12 cellular contexts compared by ENCODE assay signal in genomic region chr7:137981175-137981574, GRCh38. TPM values are rescaled to one million over a fixed set of nuclear protein-coding genes. Genes with fewer than 3 reads are reported as not detected.
A peak's percentile ranks its signal among the peaks of the same experiment; 100 is the strongest.
DNase-seq lines count a peak whose midpoint lies in the region; ATAC-seq and TF ChIP-seq lines count a peak whose summit lies in the region.
"Had no signal": no experiment of that assay in that cellular context is flagged by ENCODE, and none has a peak within 500 bp of the region (broad histone marks: within the 10 kb centered on the region; RNA-seq: fewer than 3 reads in every experiment).

No MANE protein-coding gene starts in this region.

- H4K8ac ChIP-seq in mesenchymal stem cell (ENCODE audit: low read length) = no peak overlapping the region

- POLR2A ChIA-PET in PC-3 (lab: Charles Lee; ENCODE audit: unreplicated experiment) = no interaction called here

- no peak overlapping the region for H3K14ac ChIP-seq in mesenchymal stem cell (ENCODE audit: low read length in 2 of 2)

- TF ChIP-seq POLR2A in tibial nerve (IDR thresholded peaks at IDR 0.05) = no peak

- H3K27me3 ChIP-seq in PC-3 (ENCODE audit: low read length) (no peaks in the 10 kb centered on the region), mesenchymal stem cell (ENCODE audit: control insufficient read depth in 1 of 2, insufficient read depth in 1 of 2, low read length in 2 of 2) (no peaks in the 10 kb centered on the region), tibial nerve (no peaks in the 10 kb centered on the region)

- H2BK15ac ChIP-seq in mesenchymal stem cell (ENCODE audit: low read depth, poor library complexity, severe bottlenecking) = no peak overlapping the region

- no peaks in the 10 kb centered on the region for H3F3A ChIP-seq in PC-3 (ENCODE audit: low read length, unreplicated experiment)

- BruUV-seq in PC-3 (replicated peaks; lab: Mats Ljungman, UMichigan) = no TSS peak

- H3K4me2 ChIP-seq in PC-3 (ENCODE audit: low read length) (peak overlapping the region; percentile 56), mesenchymal stem cell (ENCODE audit: low read length, poor library complexity, severe bottlenecking) (no peak overlapping the region)

- H3K36me3 ChIP-seq in PC-3 (ENCODE audit: low read depth, low read length) (no peaks in the 10 kb centered on the region; the same call in 1 of the 2 replicates), mesenchymal stem cell (ENCODE audit: control insufficient read depth in 1 of 2, insufficient read depth in 2 of 2, low read depth in 1 of 2, low read length in 2 of 2) (peaks cover 6 to 7% of the 10 kb centered on the region in 2 experiments), tibial nerve (no peaks in the 10 kb centered on the region)

- H3K4me3 ChIP-seq in PC-3 (ENCODE audit: low read length) (no peak overlapping the region), mesenchymal stem cell (ENCODE audit: insufficient read depth in 1 of 2, low read depth in 1 of 2, low read length in 2 of 2) (no peak overlapping the region), tibial nerve (no peak overlapping the region)

- peak overlapping the region in 1 of 2 experiments; percentile 47 for H3K4ac ChIP-seq in mesenchymal stem cell (ENCODE audit: low read depth in 1 of 2, low read length in 2 of 2)

- H3K9me3 ChIP-seq in PC-3 (ENCODE audit: low read length) = no peaks in the 10 kb centered on the region
- H3K9me3 ChIP-seq in mesenchymal stem cell (ENCODE audit: control insufficient read depth, low read length) = no peaks in the 10 kb centered on the region
- no peaks in the 10 kb centered on the region for H3K9me3 ChIP-seq in tibial nerve

- H3K23ac ChIP-seq in mesenchymal stem cell (ENCODE audit: low read length in 2 of 2) = no peak overlapping the region

- peaks cover 43% of the 10 kb centered on the region for H3K79me2 ChIP-seq in PC-3 (ENCODE audit: low read length)

- H2BK120ac ChIP-seq in mesenchymal stem cell (ENCODE audit: low read depth, low read length) = no peak overlapping the region

- ATAC-seq in GM19395 (IDR thresholded peaks at IDR 0.05; ENCODE audit: unreplicated experiment) (peak; percentile 0), PC-3 (peak; percentile 25), HG03280 (IDR thresholded peaks at IDR 0.05; ENCODE audit: unreplicated experiment) (no peak)

- no peaks in the 10 kb centered on the region for H4K20me1 ChIP-seq in PC-3 (ENCODE audit: low read length)

- no peak overlapping the region for H2BK5ac ChIP-seq in mesenchymal stem cell (ENCODE audit: low read depth, low read length, poor library complexity, severe bottlenecking)

- H3K9ac ChIP-seq in PC-3 (ENCODE audit: low read length) = peak overlapping the region; percentile 47
- peak overlapping the region; percentile 63 for H3K9ac ChIP-seq in mesenchymal stem cell (ENCODE audit: low read length)

- peak; percentile 39 for DNase-seq in PC-3
- no peak for DNase-seq in mesenchymal stem cell
- no peak for DNase-seq in tibial nerve (ENCODE audit: low spot score in 2 of 2)
- DNase-seq in MV-4-11 (lab: John Stamatoyannopoulos, UW) = no peak
- no peak for DNase-seq in NK-92 (lab: John Stamatoyannopoulos, UW; ENCODE audit: unreplicated experiment)
- DNase-seq: activated CD4-positive, alpha-beta T cell treated with anti-CD3 and anti-CD28 coated beads for 1 hour; effector CD4-positive, alpha-beta T cell; NCI-H1417 treated with DMSO at 0.1 percent for 48 hours; retina; stimulated activated CD8-positive, alpha-beta memory T cell treated with anti-CD3 and anti-CD28 coated beads, Interleukin-4, amount 100 ng/mL, for 48 hours had no signal

- no peak overlapping the region for H4K91ac ChIP-seq in mesenchymal stem cell (ENCODE audit: low read length)

- H2BK12ac ChIP-seq in mesenchymal stem cell (ENCODE audit: low read length in 2 of 2) = no peak overlapping the region

- no peak overlapping the region for H3K18ac ChIP-seq in mesenchymal stem cell (ENCODE audit: low read depth in 1 of 2, low read length in 2 of 2)

- peak overlapping the region; percentile 82 for H3K27ac ChIP-seq in PC-3 (ENCODE audit: low read length)
- H3K27ac ChIP-seq in mesenchymal stem cell (ENCODE audit: low read length, poor library complexity, severe bottlenecking) = no peak overlapping the region
- H3K27ac ChIP-seq in tibial nerve = peak overlapping the region; percentile 8 to 99 (median 67)

- H3K9me2 ChIP-seq in PC-3 (replicated peaks; ENCODE audit: low read length) = no peaks in the 10 kb centered on the region

- no peak for TF ChIP-seq EP300 in tibial nerve (IDR thresholded peaks at IDR 0.05)

- H3K79me1 ChIP-seq in mesenchymal stem cell (replicated peaks; ENCODE audit: low read length, poor library complexity, severe bottlenecking) = no peaks in the 10 kb centered on the region

- H3K4me1 ChIP-seq in PC-3 (ENCODE audit: insufficient read depth, low read length) (peaks cover 48% of the 10 kb centered on the region), mesenchymal stem cell (ENCODE audit: control insufficient read depth, insufficient read depth, low read depth, low read length) (peaks cover 34% of the 10 kb centered on the region), tibial nerve (peaks cover 0 to 100% (median 75%) of the 10 kb centered on the region in 4 donors)

- H2AFZ ChIP-seq in PC-3 (ENCODE audit: low read length) (peak overlapping the region; percentile 17; the same call in 1 of the 2 replicates), mesenchymal stem cell (ENCODE audit: low read depth, low read length) (no peak overlapping the region)

- CTCF ChIA-PET in PC-3 (lab: Charles Lee) = no interaction called here

- intact Hi-C loops in PC-3 (cut with micrococcal nuclease) = loop anchor here (1.0 kb wide), 1 partner anchor 51 kb away; no protein-coding TSS in a partner anchor

- H2AK5ac ChIP-seq in mesenchymal stem cell (ENCODE audit: low read length, severe bottlenecking) = no peak overlapping the region

- TF ChIP-seq CTCF in PC-3 (conservative IDR thresholded peaks at IDR 0.05; ENCODE audit: low read depth, low read length) (no peak), tibial nerve (IDR thresholded peaks at IDR 0.05) (no peak)

RNA-seq across cellular contexts. Expression of gene CREB3L2, which starts 20.7 kb away (rescaled TPM):
- 9.3 and 18.1 TPM in 2 replicates for total RNA-seq in PC-3 (2014; rRNA removed)
- polyA plus RNA-seq in mesenchymal stem cell (2013, experiment 1 of 2) = 52.7 TPM
- 51.1 TPM for polyA plus RNA-seq in mesenchymal stem cell (2013, experiment 2 of 2)
- total RNA-seq in tibial nerve = 10 to 100 TPM; 43.5 to 73.0 (median 51.2) TPM
